19 cellular contexts compared by ENCODE assay signal in the genomic region with DNA sequence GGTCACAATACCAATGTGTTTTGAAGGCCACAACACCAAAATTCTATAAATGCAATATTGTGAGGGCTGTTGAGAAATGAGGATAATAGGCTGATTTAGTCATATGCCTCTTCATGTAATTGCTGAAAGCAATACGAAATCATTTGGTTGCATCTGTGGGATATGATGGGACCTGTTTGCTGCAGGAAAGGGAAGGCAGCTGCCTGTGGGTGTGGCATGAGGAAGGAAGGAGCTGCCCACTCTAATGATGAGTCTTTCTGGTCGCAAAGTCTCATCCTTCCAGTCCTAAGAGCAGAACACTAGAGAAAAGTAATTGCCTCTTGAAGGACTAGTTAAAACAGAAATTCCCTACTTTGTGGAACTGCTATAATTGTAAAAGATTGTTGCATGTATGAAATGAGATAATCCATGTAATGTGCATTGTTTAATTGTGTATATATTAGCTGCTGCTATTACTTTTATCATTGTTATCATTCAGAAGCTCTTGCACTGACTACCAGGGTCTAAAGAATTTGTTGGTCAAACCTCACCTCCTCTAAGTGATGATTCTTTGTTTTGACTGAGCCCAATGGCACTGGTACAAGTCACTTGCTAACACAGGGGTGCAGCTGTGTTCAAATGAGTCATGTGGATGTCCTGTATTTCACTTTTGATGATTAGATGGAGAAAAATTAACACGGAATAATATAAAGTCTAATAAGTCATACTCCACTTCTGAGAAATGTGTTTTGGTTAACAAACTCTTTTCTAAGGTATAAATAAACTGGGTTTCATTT.
A peak's percentile ranks its signal among the peaks of the same experiment; 100 is the strongest.
DNase-seq lines count a peak whose midpoint lies in the region; FAIRE-seq and TF ChIP-seq lines count a peak whose summit lies in the region.
"Had no signal": no experiment of that assay in that cellular context is flagged by ENCODE, and none has a peak within 500 bp of the region (broad histone marks: within the 10 kb centered on the region; RNA-seq: fewer than 3 reads in every experiment).

No MANE protein-coding gene starts in this region.

- peak overlapping the region in 8 of 11 experiments; percentile 27 to 77 (median 51); a peak in 16 of 22 replicates for H3K4me2 ChIP-seq in BLaER1 treated with 17β-estradiol and CSF1 and Interleukin-3, amounts not matched to agents 10 nM and 100 nM

- no peak overlapping the region for H3K9ac ChIP-seq in BLaER1 treated with 17β-estradiol and CSF1 and Interleukin-3, amounts not matched to agents 10 nM and 100 nM

- H4K20me1 ChIP-seq in BLaER1 treated with 17β-estradiol and CSF1 and Interleukin-3, amounts not matched to agents 10 nM and 100 nM = no peaks in the 10 kb centered on the region

- H3K9me3 ChIP-seq in BLaER1 treated with 17β-estradiol and CSF1 and Interleukin-3, amounts not matched to agents 10 nM and 100 nM (replicated peaks in 1 of 11) = peaks cover 0 to 7% (median 0%) of the 10 kb centered on the region in 11 experiments; a peak in 1 of 22 replicates
- H3K9me3 ChIP-seq in spleen = no peaks in the 10 kb centered on the region
- H3K9me3 ChIP-seq: left lung, ovary had no signal

- FAIRE-seq in bronchial epithelial cell (lab: Jason Lieb, UNC) = peak; percentile 66
- FAIRE-seq: G401.6, GM12891, urothelium cell line had no signal

- 48 to 71% (median 57%) methylated on average over 3 of the region's 3 CpGs for WGBS in spleen, 5 donors

- H3K27ac ChIP-seq in BLaER1 treated with 17β-estradiol and CSF1 and Interleukin-3, amounts not matched to agents 10 nM and 100 nM = peak overlapping the region in 5 of 11 experiments; percentile 7 to 13 (median 11); a peak in 5 of 22 replicates
- H3K27ac ChIP-seq in spleen = no peak overlapping the region
- H3K27ac ChIP-seq: brain microvascular endothelial cell, left lung, SJCRH30 had no signal

- H3K4me3 ChIP-seq in BLaER1 treated with 17β-estradiol and CSF1 and Interleukin-3, amounts not matched to agents 10 nM and 100 nM = no peak overlapping the region
- H3K4me3 ChIP-seq in bronchial epithelial cell (ENCODE audit: low read depth, low read length) (no peak overlapping the region), spleen (no peak overlapping the region)
- H3K4me3 ChIP-seq: left lung, ovary, SJCRH30 had no signal

- TF ChIP-seq POLR2A in erythroblast (IDR thresholded peaks at IDR 0.05; ENCODE audit: low read length) (no peak), spleen (IDR thresholded peaks at IDR 0.05) (no peak)

- peaks cover 0 to 49% (median 17%) of the 10 kb centered on the region in 10 experiments; a peak in 13 of 20 replicates for H3K4me1 ChIP-seq in BLaER1 treated with 17β-estradiol and CSF1 and Interleukin-3, amounts not matched to agents 10 nM and 100 nM
- peaks cover 0 to 8% (median 0%) of the 10 kb centered on the region in 6 donors for H3K4me1 ChIP-seq in spleen
- H3K4me1 ChIP-seq: SJCRH30 had no signal

- intact Hi-C loops in spleen (cut with DNase I; ENCODE audit: low total_unique reads) = no loop called here

- peak; percentile 61 for DNase-seq in M059J (ENCODE audit: low read depth)
- DNase-seq in bronchial epithelial cell (ENCODE audit: low read depth) = peak; percentile 96
- DNase-seq in myocyte (ENCODE audit: low read depth) = peak; percentile 40
- no peak for DNase-seq in ecto neural progenitor cell (ENCODE audit: low spot score)
- DNase-seq in erythroblast (lab: John Stamatoyannopoulos, UW) = no peak
- no peak for DNase-seq in spleen
- no peak for DNase-seq in NCI-H526 (lab: John Stamatoyannopoulos, UW)
- DNase-seq: activated CD4-positive, alpha-beta T cell treated with anti-CD3 and anti-CD28 coated beads, Interleukin-2, amount 50 U/mL, for 1 hour; brain microvascular endothelial cell; left lung; naive B cell; NCI-H1436; NCI-H446 had no signal

- no peak for TF ChIP-seq CTCF in bronchial epithelial cell (IDR thresholded peaks at IDR 0.05; ENCODE audit: insufficient read depth, low read length, severe bottlenecking)
- no peak for TF ChIP-seq CTCF in spleen (IDR thresholded peaks at IDR 0.05 in 8 of 11, conservative IDR thresholded peaks at IDR 0.05 in 3 of 11)

- no peaks in the 10 kb centered on the region for H3K36me3 ChIP-seq in BLaER1 treated with 17β-estradiol and CSF1 and Interleukin-3, amounts not matched to agents 10 nM and 100 nM
- H3K36me3 ChIP-seq in bronchial epithelial cell (ENCODE audit: control insufficient read depth, insufficient read depth, low read length) (no peaks in the 10 kb centered on the region), spleen (no peaks in the 10 kb centered on the region)
- H3K36me3 ChIP-seq: brain microvascular endothelial cell, left lung, ovary, SJCRH30 had no signal

- H3K27me3 ChIP-seq in BLaER1 treated with 17β-estradiol and CSF1 and Interleukin-3, amounts not matched to agents 10 nM and 100 nM = no peaks in the 10 kb centered on the region
- H3K27me3 ChIP-seq in bronchial epithelial cell (ENCODE audit: control insufficient read depth, insufficient read depth, low read length) (no peaks in the 10 kb centered on the region), spleen (replicated peaks in 1 of 7) (no peaks in the 10 kb centered on the region)
- H3K27me3 ChIP-seq: brain microvascular endothelial cell, left lung, ovary, SJCRH30 had no signal

Comparison
In these comparisons a context has a peak if more than half of its experiments do, and no peak if none do; other contexts are left out.
1. DNase-seq: peak in M059J (single experiment), bronchial epithelial cell (single experiment) and myocyte (single experiment); none in ecto neural progenitor cell (single experiment), erythroblast (0 of 2), spleen (single experiment) and NCI-H526 (0 of 2).